ENCODE assay signal across 7 cellular contexts in genomic region chr5:136174021-136174659, GRCh38. TPM values are rescaled to one million over a fixed set of nuclear protein-coding genes. Genes with fewer than 3 reads are reported as not detected.
DNase-seq lines count a peak whose midpoint lies in the region; ATAC-seq, FAIRE-seq and TF ChIP-seq lines count a peak whose summit lies in the region.

No MANE protein-coding gene starts in this region.

- H3K36me3 ChIP-seq in GM06990 (ENCODE audit: control insufficient read depth, insufficient read depth, low read length): peaks cover 2% of the 10 kb centered on the region

- ATAC-seq in activated naive CD4-positive, alpha-beta T cell treated with anti-CD3 and anti-CD28 coated beads, Interleukin-2, amount 50 U/mL, for 72 hours: no peak

- H3K4me3 ChIP-seq in GM06990 (replicated peaks; ENCODE audit: low read depth, low read length) (no peak overlapping the region), astrocyte of the spinal cord (ENCODE audit: low read depth, low read length) (no peak overlapping the region)

- no peaks in the 10 kb centered on the region for H3K27me3 ChIP-seq in GM06990 (replicated peaks; ENCODE audit: control insufficient read depth, insufficient read depth, low read length)

- peak; percentile 13 for DNase-seq in GM06990 (ENCODE audit: extremely low read depth, insufficient read length)
- DNase-seq in H54 (ENCODE audit: insufficient read length, low spot score): no peak
- peak; percentile 6 for DNase-seq in NCI-H146 treated with DMSO at 0.1 percent for 48 hours (lab: John Stamatoyannopoulos, UW; ENCODE audit: unreplicated experiment)
- DNase-seq in astrocyte of the spinal cord (ENCODE audit: low read depth, low spot score): peak; percentile 64
- DNase-seq in kidney tubule cell (ENCODE audit: low spot score): peak; percentile 60
- DNase-seq in stimulated activated CD4-positive, alpha-beta T cell treated with anti-CD3 and anti-CD28 coated beads, Interleukin-2, amount 100 ng/mL, for 24 hours: no peak
- DNase-seq in activated naive CD4-positive, alpha-beta T cell treated with anti-CD3 and anti-CD28 coated beads, Interleukin-2, amount 50 U/mL, for 72 hours (ENCODE audit: low spot score in 2 of 2): no peak

- in situ Hi-C loops in astrocyte of the spinal cord (cut with HindIII; ENCODE audit: low sequenced_read_pairs): no loop called here

- peak; percentile 89 for FAIRE-seq in H54 (lab: Jason Lieb, UNC)

- H3K9me3 Mint-ChIP-seq in activated naive CD4-positive, alpha-beta T cell treated with anti-CD3 and anti-CD28 coated beads, Interleukin-2, amount 50 U/mL, for 72 hours: no peaks in the 10 kb centered on the region

- no peak for TF ChIP-seq POLR2A in H54 (IDR thresholded peaks at IDR 0.05; ENCODE audit: low read depth, low read length)

- no peak overlapping the region for H3K27ac Mint-ChIP-seq in activated naive CD4-positive, alpha-beta T cell treated with anti-CD3 and anti-CD28 coated beads, Interleukin-2, amount 50 U/mL, for 72 hours

- TF ChIP-seq CTCF in GM06990 (IDR thresholded peaks at IDR 0.05; ENCODE audit: insufficient read depth, low read length, poor library complexity, severe bottlenecking) (peak; percentile 63), astrocyte of the spinal cord (IDR thresholded peaks at IDR 0.05; ENCODE audit: low read depth, low read length) (peak; percentile 69)

- no peaks in the 10 kb centered on the region for H3K36me3 Mint-ChIP-seq in activated naive CD4-positive, alpha-beta T cell treated with anti-CD3 and anti-CD28 coated beads, Interleukin-2, amount 50 U/mL, for 72 hours

RNA-seq across cellular contexts. Expression of gene SMIM32, which starts 18.8 kb away (rescaled TPM):
- total RNA-seq in activated naive CD4-positive, alpha-beta T cell treated with anti-CD3 and anti-CD28 coated beads, Interleukin-2, amount 50 U/mL, for 72 hours: not detected

RNA-seq across cellular contexts. Expression of gene SMAD5, which starts 41.5 kb away (rescaled TPM):
- 10 to 100 TPM in 1 of 2 donors, 1 to 10 TPM in 1; 5.8 to 12.1 TPM for total RNA-seq in activated naive CD4-positive, alpha-beta T cell treated with anti-CD3 and anti-CD28 coated beads, Interleukin-2, amount 50 U/mL, for 72 hours

Comparison
In these comparisons a context has a peak if more than half of its experiments do, and no peak if none do; other contexts are left out.
1. DNase-seq: peak in GM06990 (single experiment), NCI-H146 treated with DMSO at 0.1 percent for 48 hours (single experiment), astrocyte of the spinal cord (single experiment) and kidney tubule cell (single experiment); none in H54 (single experiment), stimulated activated CD4-positive, alpha-beta T cell treated with anti-CD3 and anti-CD28 coated beads, Interleukin-2, amount 100 ng/mL, for 24 hours (0 of 2) and activated naive CD4-positive, alpha-beta T cell treated with anti-CD3 and anti-CD28 coated beads, Interleukin-2, amount 50 U/mL, for 72 hours (0 of 2).